ENCODE assay signal across 8 cellular contexts in the genomic region with DNA sequence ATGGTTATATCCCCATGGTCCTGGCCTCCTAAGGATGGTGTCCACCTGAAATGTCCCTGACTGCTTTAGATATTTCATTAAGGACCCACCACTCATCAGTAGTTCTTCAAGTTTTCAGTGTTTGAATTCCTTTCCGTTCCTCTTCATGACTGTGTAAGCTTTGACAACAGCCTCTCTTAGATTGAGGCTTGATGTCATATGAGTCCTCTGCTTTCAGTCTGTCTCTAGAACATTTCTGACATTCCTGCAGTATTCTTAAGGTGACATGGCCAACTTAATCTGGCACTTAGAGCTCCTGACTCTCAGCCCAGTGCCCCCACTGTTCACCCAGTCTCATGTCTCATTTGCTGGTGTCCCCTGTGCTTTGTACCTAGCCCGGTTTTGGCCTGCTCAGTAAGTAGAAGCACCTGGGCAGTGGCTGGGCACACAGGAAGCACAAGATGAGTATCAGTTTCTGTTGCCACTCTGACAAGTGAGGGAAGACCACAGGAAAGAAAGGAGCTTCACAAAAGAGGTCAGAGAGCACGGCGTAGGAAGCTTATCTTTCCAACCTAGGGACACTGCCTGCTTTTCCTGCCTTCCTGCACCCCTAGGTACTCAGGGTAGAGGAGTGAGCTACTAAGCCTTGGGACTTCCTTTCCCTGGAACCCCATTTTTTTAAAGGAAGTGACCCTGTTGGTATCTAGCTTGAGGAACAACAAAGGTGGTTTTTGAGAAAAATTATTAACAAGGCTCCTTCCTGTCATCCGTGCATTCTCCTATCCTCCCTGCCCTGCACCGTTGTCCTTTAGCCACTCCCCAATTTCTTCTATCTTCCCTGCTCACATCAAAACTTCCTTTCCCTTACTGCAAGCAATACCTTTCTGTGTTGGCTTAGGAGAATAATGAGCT.
DNase-seq lines count a peak whose midpoint lies in the region; ATAC-seq and TF ChIP-seq lines count a peak whose summit lies in the region.

No MANE protein-coding gene starts in this region.

- H3K4me3 ChIP-seq in skeletal muscle tissue (ENCODE audit: low read length in 3 of 3) (no peak overlapping the region), brain microvascular endothelial cell (ENCODE audit: low read depth, low read length) (no peak overlapping the region)

- ATAC-seq in HG03045 (IDR thresholded peaks at IDR 0.05; ENCODE audit: unreplicated experiment), result peak; percentile 39

- peaks cover 17 to 69% (median 68%) of the 10 kb centered on the region in 3 donors for H3K36me3 ChIP-seq in skeletal muscle tissue (ENCODE audit: control insufficient read depth in 3 of 3, insufficient read depth in 3 of 3, low read length in 3 of 3)
- H3K36me3 ChIP-seq in brain microvascular endothelial cell (replicated peaks), result peaks cover 17% of the 10 kb centered on the region

- peak overlapping the region; percentile 99 for H3K27ac Mint-ChIP-seq in activated naive CD4-positive, alpha-beta T cell treated with anti-CD3 and anti-CD28 coated beads for 36 hours

- H3K27ac ChIP-seq in skeletal muscle tissue (ENCODE audit: low read depth, low read length) (peak overlapping the region; percentile 3), RWPE1 (no peak overlapping the region), brain microvascular endothelial cell (no peak overlapping the region)

- intact Hi-C loops in activated naive CD4-positive, alpha-beta T cell treated with anti-CD3 and anti-CD28 coated beads for 36 hours (cut with micrococcal nuclease), result loop anchor here (1.0 to 2.0 kb wide), 2 partner anchors 29 to 33 kb away; no protein-coding TSS in a partner anchor

- H3K36me3 Mint-ChIP-seq in activated naive CD4-positive, alpha-beta T cell treated with anti-CD3 and anti-CD28 coated beads for 36 hours (ENCODE audit: low read depth), result peaks cover 25% of the 10 kb centered on the region

- peaks cover 85% of the 10 kb centered on the region for H3K4me1 Mint-ChIP-seq in activated naive CD4-positive, alpha-beta T cell treated with anti-CD3 and anti-CD28 coated beads for 36 hours (ENCODE audit: low read depth)

- H3K27me3 Mint-ChIP-seq in activated naive CD4-positive, alpha-beta T cell treated with anti-CD3 and anti-CD28 coated beads for 36 hours (ENCODE audit: low read depth), result no peaks in the 10 kb centered on the region

- H3K4me3 Mint-ChIP-seq in activated naive CD4-positive, alpha-beta T cell treated with anti-CD3 and anti-CD28 coated beads for 36 hours, result peak overlapping the region; percentile 84

- no peaks in the 10 kb centered on the region for H3K9me3 ChIP-seq in skeletal muscle tissue (ENCODE audit: control insufficient read depth in 3 of 3, low read length in 3 of 3)

- CTCF ChIA-PET in activated naive CD4-positive, alpha-beta T cell treated with anti-CD3 and anti-CD28 coated beads for 36 hours (lab: Charles Lee), result interaction anchor here (0.9 to 4.7 kb wide), 7 partner anchors 8 to 205 kb away, joined by 3 to 31 read pairs (median 4); no protein-coding TSS in a partner anchor
- CTCF ChIA-PET in RWPE1 (lab: Yijun Ruan, JAX), result interaction anchor here (0.5 to 0.7 kb wide), 3 partner anchors 11 to 124 kb away, joined by 3 to 5 read pairs (median 3); no protein-coding TSS in a partner anchor

- H3K9me3 Mint-ChIP-seq in activated naive CD4-positive, alpha-beta T cell treated with anti-CD3 and anti-CD28 coated beads for 36 hours, result no peaks in the 10 kb centered on the region

- H3K27me3 ChIP-seq in skeletal muscle tissue (ENCODE audit: control insufficient read depth in 3 of 3, insufficient read depth in 3 of 3, low read length in 3 of 3) (no peaks in the 10 kb centered on the region), brain microvascular endothelial cell (replicated peaks) (no peaks in the 10 kb centered on the region)

- peak; percentile 69 for DNase-seq in activated effector memory CD4-positive, alpha-beta T cell treated with anti-CD3 and anti-CD28 coated beads, Interleukin-2, amount 50 U/mL, for 16 hours
- DNase-seq in activated effector memory CD4-positive, alpha-beta T cell treated with Interleukin-2 at 50 U/mL for 16 hours, result no peak
- DNase-seq in activated naive CD4-positive, alpha-beta T cell treated with anti-CD3 and anti-CD28 coated beads for 36 hours, result peak; percentile 56
- no peak for DNase-seq in RWPE1 (ENCODE audit: low spot score)
- DNase-seq in NCI-H345 (lab: John Stamatoyannopoulos, UW), result no peak
- DNase-seq in brain microvascular endothelial cell, result no peak

- POLR2A ChIA-PET in RWPE1 (lab: Yijun Ruan, JAX; ENCODE audit: low non-redundant PET), result no interaction called here

- H3K4me1 ChIP-seq in skeletal muscle tissue (ENCODE audit: control insufficient read depth in 3 of 3, insufficient read depth in 3 of 3, low read length in 3 of 3), result peaks cover 5 to 18% (median 17%) of the 10 kb centered on the region in 3 donors

- no peak overlapping the region for H3K9ac ChIP-seq in skeletal muscle tissue (ENCODE audit: low read depth in 1 of 3, low read length in 3 of 3)

- in situ Hi-C loops in brain microvascular endothelial cell (cut with HindIII; ENCODE audit: low pct_ligation_motif_present, low sequenced_read_pairs), result no loop called here

- no peak for TF ChIP-seq CTCF in RWPE1 (conservative IDR thresholded peaks at IDR 0.05; ENCODE audit: low read depth)
- TF ChIP-seq CTCF in brain microvascular endothelial cell (IDR thresholded peaks at IDR 0.05; ENCODE audit: low read depth, low read length, missing control alignments), result no peak

Comparison
In these comparisons a context has a peak if more than half of its experiments do, and no peak if none do; other contexts are left out.
1. DNase-seq: peak in activated effector memory CD4-positive, alpha-beta T cell treated with anti-CD3 and anti-CD28 coated beads, Interleukin-2, amount 50 U/mL, for 16 hours (single experiment) and activated naive CD4-positive, alpha-beta T cell treated with anti-CD3 and anti-CD28 coated beads for 36 hours (single experiment); none in activated effector memory CD4-positive, alpha-beta T cell treated with Interleukin-2 at 50 U/mL for 16 hours (single experiment), RWPE1 (single experiment), NCI-H345 (single experiment) and brain microvascular endothelial cell (single experiment).